18 cellular contexts compared by ENCODE assay signal in the genomic region with DNA sequence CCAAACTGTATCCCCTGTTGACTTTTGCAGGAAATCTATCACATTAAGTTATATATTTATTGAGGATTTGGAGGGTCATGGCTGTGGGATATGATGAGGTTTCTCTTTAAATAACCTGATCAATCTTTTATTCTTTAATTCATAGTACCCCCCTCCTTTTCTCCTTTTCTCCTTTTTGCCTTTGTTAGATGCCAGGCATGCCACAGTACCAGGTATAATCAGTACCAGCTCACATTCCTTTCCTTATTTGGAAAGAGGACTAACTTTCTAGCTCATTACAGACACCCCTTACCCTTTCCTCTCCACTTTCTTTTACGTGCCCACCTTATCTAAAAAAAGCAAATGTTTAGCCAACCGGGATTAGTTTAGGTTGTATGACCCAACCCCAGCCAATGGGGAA.
DNase-seq lines count a peak whose midpoint lies in the region; FAIRE-seq and TF ChIP-seq lines count a peak whose summit lies in the region.
"Had no signal": no experiment of that assay in that cellular context is flagged by ENCODE, and none has a peak within 500 bp of the region (broad histone marks: within the 10 kb centered on the region; RNA-seq: fewer than 3 reads in every experiment).

No MANE protein-coding gene starts in this region.

- no peaks in the 10 kb centered on the region for H3K23me2 ChIP-seq in H1 (ENCODE audit: low read depth, low read length)

- H2BK5ac ChIP-seq in H1 (ENCODE audit: low read depth, low read length) = no peak overlapping the region; the same call in 1 of the 2 replicates

- H3K4me1 Mint-ChIP-seq in Calu3 (ENCODE audit: low read depth, unreplicated experiment) = peaks cover 41% of the 10 kb centered on the region
- H3K4me1 Mint-ChIP-seq: B cell had no signal

- no peak overlapping the region for H2AFZ ChIP-seq in H1 (ENCODE audit: low read length)

- intact Hi-C loops in Calu3 (cut with micrococcal nuclease; ENCODE audit: unreplicated experiment) (loop anchor here (1.0 to 10.0 kb wide), 7 partner anchors 92 to 620 kb away; a partner anchor contains a TSS), vagina (cut with DNase I) (no loop called here)

- H4K91ac ChIP-seq in H1 (replicated peaks; ENCODE audit: insufficient read length, low read length) = no peak overlapping the region

- no peak overlapping the region for H2BK15ac ChIP-seq in H1 (ENCODE audit: low read length)

- DNase-seq in Calu3 (no peak), H1 (ENCODE audit: low read depth in 1 of 2, low spot score in 2 of 2) (no peak), retinal pigment epithelial cell (ENCODE audit: low read depth) (peak; percentile 7), SHP77 treated with DMSO at 0.1 percent for 48 hours (lab: John Stamatoyannopoulos, UW) (no peak), vagina (ENCODE audit: extremely low spot score in 2 of 2) (no peak)
- DNase-seq in activated CD8-positive, alpha-beta memory T cell treated with anti-CD3 and anti-CD28 coated beads, Interleukin-2, amount 50 U/mL, for 48 hours = no peak
- DNase-seq: GF-D8, H7, MV-4-11, NCI-H1105 treated with DMSO at 0.1 percent for 48 hours, NCI-H2081, NCI-H2171 treated with DMSO at 0.1 percent for 48 hours, NCI-H524 treated with DMSO at 0.1 percent for 48 hours, Peyer's patch had no signal

- H3K4me2 ChIP-seq in H1 (ENCODE audit: insufficient read depth in 1 of 2, low read depth in 2 of 2, low read length in 2 of 2) = no peak overlapping the region

- H3K79me1 ChIP-seq in H1 (ENCODE audit: low read depth, low read length) = no peaks in the 10 kb centered on the region

- POLR2A ChIA-PET in H1 (lab: Charles Lee; ENCODE audit: partially characterized antibody) = interaction anchor here (1.2 to 1.7 kb wide), 2 partner anchors 8 to 92 kb away, joined by 3 to 4 read pairs; no protein-coding TSS in a partner anchor

- no peak overlapping the region for H3K18ac ChIP-seq in H1 (ENCODE audit: extremely low read depth, low read length)

- FAIRE-seq in H1 (lab: Jason Lieb, UNC) = no peak
- FAIRE-seq: A204.1 had no signal

- TF ChIP-seq CTCF in Calu3 (IDR thresholded peaks at IDR 0.05; ENCODE audit: unreplicated experiment) (no peak), H1 (IDR thresholded peaks at IDR 0.05; ENCODE audit: control extremely low read depth in 1 of 3, insufficient read depth in 1 of 3, low read depth in 1 of 3, low read length in 3 of 3) (no peak), retinal pigment epithelial cell (conservative IDR thresholded peaks at IDR 0.05; ENCODE audit: low read depth, low read length) (no peak), vagina (IDR thresholded peaks at IDR 0.05) (no peak)

- WGBS in H1 (ENCODE audit: extremely low coverage in 1 of 2, insufficient coverage in 1 of 2, insufficient read length in 1 of 2, insufficient replicate concordance in 2 of 2, low coverage in 1 of 2, low lambda C conversion rate in 2 of 2, missing lambda C conversion rate in 1 of 2), 2 experiments = 100% methylated on average over 2 of the region's 2 CpGs; no CpG with 5 or more reads in 1 of the 2 experiments

- no peaks in the 10 kb centered on the region for H3K27me3 Mint-ChIP-seq in Calu3 (ENCODE audit: unreplicated experiment)
- H3K27me3 Mint-ChIP-seq: B cell had no signal

- H3K56ac ChIP-seq in H1 (replicated peaks; ENCODE audit: insufficient read length, low read depth, low read length) = no peak overlapping the region

- no peak overlapping the region for H2BK120ac ChIP-seq in H1 (replicated peaks; ENCODE audit: low read depth, low read length)

- TF ChIP-seq POLR2A in H1 (IDR thresholded peaks at IDR 0.05; ENCODE audit: control extremely low read depth in 1 of 2, low read depth in 2 of 2, low read length in 2 of 2) (no peak), vagina (IDR thresholded peaks at IDR 0.05) (no peak)

- H3K79me2 ChIP-seq in H1 (ENCODE audit: control insufficient read depth in 1 of 2, insufficient read depth in 2 of 2, low read length in 2 of 2) = no peaks in the 10 kb centered on the region

- H3K27ac Mint-ChIP-seq in Calu3 (ENCODE audit: unreplicated experiment) = peak overlapping the region; percentile 83
- H3K27ac Mint-ChIP-seq: B cell had no signal

- no TSS peak for BruUV-seq in Calu3 (replicated peaks; lab: Mats Ljungman, UMichigan)

- no peak overlapping the region for H4K8ac ChIP-seq in H1 (ENCODE audit: extremely low read depth, insufficient read depth, low read length)

- TF ChIP-seq EP300 in H1 (IDR thresholded peaks at IDR 0.05; ENCODE audit: borderline replicate concordance in 1 of 2, low read depth in 2 of 2, low read length in 2 of 2) = no peak

- H3K36me3 Mint-ChIP-seq in Calu3 (ENCODE audit: insufficient read depth, unreplicated experiment) = no peaks in the 10 kb centered on the region

- H3K9ac ChIP-seq in HUES6 (ENCODE audit: low read length) (no peak overlapping the region), H1 (replicated peaks in 1 of 4; ENCODE audit: extremely low read depth in 1 of 4, low read depth in 3 of 4, low read length in 3 of 4) (no peak overlapping the region)

- H2BK20ac ChIP-seq in H1 (ENCODE audit: low read length) = no peak overlapping the region

- no peak overlapping the region for H3K14ac ChIP-seq in H1 (ENCODE audit: insufficient read length)

- no peak overlapping the region for H3K4me3 ChIP-seq in HUES6 (ENCODE audit: low read depth, low read length)
- no peak overlapping the region for H3K4me3 ChIP-seq in H1 (ENCODE audit: extremely low read depth in 1 of 4, insufficient read depth in 2 of 4, low read depth in 3 of 4, low read length in 4 of 4)
- H3K4me3 ChIP-seq in retinal pigment epithelial cell (ENCODE audit: low read length) = no peak overlapping the region
- no peak overlapping the region for H3K4me3 ChIP-seq in vagina
- H3K4me3 ChIP-seq: Peyer's patch, SJSA1 had no signal

- H3K9me3 Mint-ChIP-seq in Calu3 (ENCODE audit: low read depth, unreplicated experiment) = no peaks in the 10 kb centered on the region

- no peak overlapping the region for H2AK5ac ChIP-seq in H1 (ENCODE audit: low read depth, low read length)

- H3K27ac ChIP-seq in HUES6 (ENCODE audit: low read depth, low read length) (0 out of 2 replicates have a peak overlapping the region, but pooled peaks have one; percentile 12), H1 (ENCODE audit: low read depth, low read length) (no peak overlapping the region), vagina (no peak overlapping the region)
- H3K27ac ChIP-seq: Peyer's patch, SJSA1 had no signal

- peak overlapping the region; percentile 51 for H3K4me3 Mint-ChIP-seq in Calu3 (ENCODE audit: low read depth, unreplicated experiment)
- H3K4me3 Mint-ChIP-seq: B cell had no signal

- H3K27me3 ChIP-seq in HUES6 (ENCODE audit: control insufficient read depth, insufficient read depth, low read length) = no peaks in the 10 kb centered on the region
- no peaks in the 10 kb centered on the region for H3K27me3 ChIP-seq in H1 (replicated peaks in 1 of 4; ENCODE audit: control insufficient read depth in 3 of 4, extremely low read depth in 1 of 4, insufficient read depth in 3 of 4, low read length in 3 of 4)
- H3K27me3 ChIP-seq in vagina = no peaks in the 10 kb centered on the region
- H3K27me3 ChIP-seq: Peyer's patch, SJSA1 had no signal

- no peaks in the 10 kb centered on the region for H3K9me3 ChIP-seq in HUES6 (ENCODE audit: control insufficient read depth, insufficient read depth, low read depth, low read length)
- no peaks in the 10 kb centered on the region for H3K9me3 ChIP-seq in H1 (ENCODE audit: insufficient read depth in 2 of 2, low read depth in 1 of 2, low read length in 1 of 2)
- no peaks in the 10 kb centered on the region for H3K9me3 ChIP-seq in vagina
- H3K9me3 ChIP-seq: Peyer's patch, SJSA1 had no signal

- H3K23ac ChIP-seq in H1 (ENCODE audit: insufficient read length) = no peak overlapping the region

- no peaks in the 10 kb centered on the region for H4K20me1 ChIP-seq in H1 (replicated peaks in 1 of 2; ENCODE audit: control insufficient read depth in 1 of 2, insufficient read depth in 2 of 2, low read length in 2 of 2)

- peaks cover 10% of the 10 kb centered on the region for H3K4me1 ChIP-seq in HUES6 (ENCODE audit: control insufficient read depth, insufficient read depth, low read length)
- peaks cover 0 to 11% (median 1%) of the 10 kb centered on the region in 4 experiments; a peak in 3 of 7 replicates for H3K4me1 ChIP-seq in H1 (replicated peaks in 1 of 4; ENCODE audit: control insufficient read depth in 3 of 4, insufficient read depth in 4 of 4, low read length in 3 of 4)
- no peaks in the 10 kb centered on the region for H3K4me1 ChIP-seq in vagina
- H3K4me1 ChIP-seq: Peyer's patch had no signal

- no peak for TF ChIP-seq RAD21 in H1 (IDR thresholded peaks at IDR 0.05 in 1 of 2, conservative IDR thresholded peaks at IDR 0.05 in 1 of 2; ENCODE audit: low read depth in 2 of 2, low read length in 2 of 2)

- H4K5ac ChIP-seq in H1 (ENCODE audit: insufficient read length, low read depth, low read length) = no peak overlapping the region

- CTCF ChIA-PET in Calu3 (lab: Charles Lee) (interaction anchor here (0.7 kb wide), 1 partner anchor 352 kb away, joined by 3 read pairs; no protein-coding TSS in a partner anchor), H1 (lab: Charles Lee; ENCODE audit: partially characterized antibody) (no interaction called here)

- no peaks in the 10 kb centered on the region for H3K36me3 ChIP-seq in HUES6 (ENCODE audit: control insufficient read depth, insufficient read depth, low read length)
- no peaks in the 10 kb centered on the region for H3K36me3 ChIP-seq in H1 (ENCODE audit: control insufficient read depth in 2 of 4, insufficient read depth in 4 of 4, low read length in 3 of 4)
- H3K36me3 ChIP-seq in vagina = no peaks in the 10 kb centered on the region
- H3K36me3 ChIP-seq: Peyer's patch, SJSA1 had no signal

- H3K4ac ChIP-seq in H1 (replicated peaks; ENCODE audit: insufficient read length, low read depth, low read length) = no peak overlapping the region

- H2BK12ac ChIP-seq in H1 (ENCODE audit: low read depth, low read length) = no peak overlapping the region

TF ChIP-seq in H1, 55 proteins besides CTCF, POLR2A, EP300 and RAD21:
- TF ChIP-seq SRF (IDR thresholded peaks at IDR 0.05; ENCODE audit: low read depth, low read length) = peak; percentile 55; the same call in 1 of the 2 replicates
- TF ChIP-seq, protein P1, sequence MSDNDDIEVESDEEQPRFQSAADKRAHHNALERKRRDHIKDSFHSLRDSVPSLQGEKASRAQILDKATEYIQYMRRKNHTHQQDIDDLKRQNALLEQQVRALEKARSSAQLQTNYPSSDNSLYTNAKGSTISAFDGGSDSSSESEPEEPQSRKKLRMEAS (IDR thresholded peaks at IDR 0.05) = no peak
